Comparison of ENCODE assay signal across 1 cellular context in the genomic region with DNA sequence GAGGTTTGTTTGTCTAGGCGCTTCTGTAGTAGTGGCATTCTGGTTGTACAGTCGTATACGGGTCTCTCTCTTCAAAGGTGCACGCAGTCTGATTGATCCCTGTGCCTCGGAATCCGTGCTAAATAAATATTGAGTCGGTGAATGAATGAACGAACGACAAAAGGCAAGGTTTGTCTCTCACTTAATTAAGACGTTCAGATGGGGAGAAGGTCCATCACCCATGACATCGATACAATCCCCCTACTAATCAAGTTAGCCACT.
TF ChIP-seq lines count a peak whose summit lies in the region.

No MANE protein-coding gene starts in this region.

TF ChIP-seq in H1, 55 proteins besides CTCF, POLR2A, EP300 and RAD21:
- TF ChIP-seq SP2 (IDR thresholded peaks at IDR 0.05; ENCODE audit: low read length) (no peak), TBP (IDR thresholded peaks at IDR 0.05; ENCODE audit: low read depth, low read length) (no peak), CHD2 (IDR thresholded peaks at IDR 0.05; ENCODE audit: low read length) (no peak), MAFK (IDR thresholded peaks at IDR 0.05; ENCODE audit: low read depth, low read length) (no peak), CBX5 (IDR thresholded peaks at IDR 0.05; ENCODE audit: low read depth, low read length) (no peak), RBBP5 (IDR thresholded peaks at IDR 0.05; ENCODE audit: borderline replicate concordance, low read depth, low read length) (no peak), ZNF274 (IDR thresholded peaks at IDR 0.05; ENCODE audit: borderline replicate concordance, extremely low read depth, low read length) (no peak), HDAC2 (IDR thresholded peaks at IDR 0.05; ENCODE audit: borderline replicate concordance in 1 of 2, low read depth in 2 of 2, low read length in 2 of 2) (no peak), CREB1 (IDR thresholded peaks at IDR 0.05) (no peak), RXRA (IDR thresholded peaks at IDR 0.05; ENCODE audit: insufficient read depth, low read depth, low read length) (no peak), TEAD4 (IDR thresholded peaks at IDR 0.05; ENCODE audit: low read depth, low read length) (no peak), CHD7 (IDR thresholded peaks at IDR 0.05; ENCODE audit: insufficient replicate concordance, low read length) (no peak)
- TF ChIP-seq, protein P1, sequence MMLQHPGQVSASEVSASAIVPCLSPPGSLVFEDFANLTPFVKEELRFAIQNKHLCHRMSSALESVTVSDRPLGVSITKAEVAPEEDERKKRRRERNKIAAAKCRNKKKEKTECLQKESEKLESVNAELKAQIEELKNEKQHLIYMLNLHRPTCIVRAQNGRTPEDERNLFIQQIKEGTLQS (IDR thresholded peaks at IDR 0.05; ENCODE audit: insufficient read depth, low read depth, low read length), result no peak
- TF ChIP-seq, protein P2, sequence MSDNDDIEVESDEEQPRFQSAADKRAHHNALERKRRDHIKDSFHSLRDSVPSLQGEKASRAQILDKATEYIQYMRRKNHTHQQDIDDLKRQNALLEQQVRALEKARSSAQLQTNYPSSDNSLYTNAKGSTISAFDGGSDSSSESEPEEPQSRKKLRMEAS (IDR thresholded peaks at IDR 0.05), result no peak
- TF ChIP-seq, protein P3, sequence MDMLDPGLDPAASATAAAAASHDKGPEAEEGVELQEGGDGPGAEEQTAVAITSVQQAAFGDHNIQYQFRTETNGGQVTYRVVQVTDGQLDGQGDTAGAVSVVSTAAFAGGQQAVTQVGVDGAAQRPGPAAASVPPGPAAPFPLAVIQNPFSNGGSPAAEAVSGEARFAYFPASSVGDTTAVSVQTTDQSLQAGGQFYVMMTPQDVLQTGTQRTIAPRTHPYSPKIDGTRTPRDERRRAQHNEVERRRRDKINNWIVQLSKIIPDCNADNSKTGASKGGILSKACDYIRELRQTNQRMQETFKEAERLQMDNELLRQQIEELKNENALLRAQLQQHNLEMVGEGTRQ (IDR thresholded peaks at IDR 0.05; ENCODE audit: low read length), result no peak
